In the genomic region with DNA sequence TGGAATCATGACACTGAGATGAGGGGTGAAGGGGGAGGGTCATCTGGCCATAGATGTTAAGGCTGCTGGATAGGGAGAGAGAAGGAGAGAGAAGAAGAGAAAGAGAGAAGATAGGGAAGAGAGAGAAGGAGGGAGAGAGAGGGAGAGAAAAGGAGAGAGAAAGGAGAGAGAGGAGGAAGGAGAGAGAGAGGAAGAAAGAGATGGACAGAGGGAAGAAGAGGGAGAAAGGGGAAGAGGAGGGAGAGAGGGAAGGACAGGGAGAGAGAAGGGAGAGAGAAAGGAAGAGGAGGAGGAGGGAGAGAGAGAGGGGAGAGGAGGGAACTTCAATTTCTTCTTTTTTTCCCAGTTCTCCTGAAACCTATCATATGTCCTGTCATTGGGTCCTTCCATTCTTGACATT, we compare ENCODE assay signal across 19 cellular contexts. TPM values are rescaled to one million over a fixed set of nuclear protein-coding genes. Genes with fewer than 3 reads are reported as not detected.
A peak's percentile ranks its signal among the peaks of the same experiment; 100 is the strongest.
DNase-seq lines count a peak whose midpoint lies in the region; ATAC-seq, FAIRE-seq and TF ChIP-seq lines count a peak whose summit lies in the region.
"Had no signal": no experiment of that assay in that cellular context is flagged by ENCODE, and none has a peak within 500 bp of the region (broad histone marks: within the 10 kb centered on the region; RNA-seq: fewer than 3 reads in every experiment).

No MANE protein-coding gene starts in this region.

- H3K4me3 ChIP-seq in HEK293 (ENCODE audit: low read depth, low read length): no peak overlapping the region
- no peak overlapping the region for H3K4me3 ChIP-seq in astrocyte (ENCODE audit: insufficient read depth, low read depth, low read length)
- no peak overlapping the region for H3K4me3 ChIP-seq in left lung

- POLR2A ChIA-PET in HEK293 (lab: Yijun Ruan, JAX): no interaction called here

- H3K36me3 ChIP-seq in HEK293 (ENCODE audit: control insufficient read depth in 2 of 2, insufficient read depth in 1 of 2, low read length in 2 of 2) (no peaks in the 10 kb centered on the region), astrocyte (ENCODE audit: insufficient read depth, low read length) (no peaks in the 10 kb centered on the region), left lung (no peaks in the 10 kb centered on the region)
- H3K36me3 ChIP-seq: BE2C had no signal

- H3K27me3 ChIP-seq in astrocyte (ENCODE audit: insufficient read depth, low read length): no peaks in the 10 kb centered on the region
- no peaks in the 10 kb centered on the region for H3K27me3 ChIP-seq in left lung
- H3K27me3 ChIP-seq: BE2C had no signal

- CTCF ChIA-PET in HEK293 (lab: Yijun Ruan, JAX): no interaction called here
- CTCF ChIA-PET in Calu3 (lab: Charles Lee): no interaction called here

- H3K27ac Mint-ChIP-seq in astrocyte (ENCODE audit: unreplicated experiment): no peak overlapping the region
- H3K27ac Mint-ChIP-seq in mesothelial cell of epicardium: peak overlapping the region; percentile 87
- no peak overlapping the region for H3K27ac Mint-ChIP-seq in Calu3 (ENCODE audit: unreplicated experiment)
- H3K27ac Mint-ChIP-seq: CD8-positive, alpha-beta memory T cell had no signal

- no peak overlapping the region for H3K9ac ChIP-seq in astrocyte (ENCODE audit: low read length)

- intact Hi-C loops in left lung (cut with DNase I) (no loop called here), Calu3 (cut with micrococcal nuclease; ENCODE audit: unreplicated experiment) (no loop called here)

- TF ChIP-seq CTCF in HEK293 (tag by site-specific recombination; IDR thresholded peaks at IDR 0.05) (no peak), astrocyte (IDR thresholded peaks at IDR 0.05; ENCODE audit: insufficient read depth, low read depth, low read length) (no peak), mesothelial cell of epicardium (IDR thresholded peaks at IDR 0.05; ENCODE audit: unreplicated experiment) (no peak), left lung (IDR thresholded peaks at IDR 0.05) (no peak), Calu3 (IDR thresholded peaks at IDR 0.05; ENCODE audit: unreplicated experiment) (no peak)

- H4K20me1 ChIP-seq in astrocyte (ENCODE audit: insufficient read depth, low read length): no peaks in the 10 kb centered on the region

- no peak overlapping the region for H3K4me3 Mint-ChIP-seq in astrocyte (ENCODE audit: unreplicated experiment)
- no peak overlapping the region for H3K4me3 Mint-ChIP-seq in mesothelial cell of epicardium
- H3K4me3 Mint-ChIP-seq in Calu3 (ENCODE audit: low read depth, unreplicated experiment): no peak overlapping the region
- H3K4me3 Mint-ChIP-seq: CD4-positive, CD25-positive, alpha-beta regulatory T cell; H9 had no signal

- H3K4me1 Mint-ChIP-seq in astrocyte (ENCODE audit: low read depth, unreplicated experiment): peaks cover 2% of the 10 kb centered on the region
- peaks cover 54% of the 10 kb centered on the region for H3K4me1 Mint-ChIP-seq in mesothelial cell of epicardium
- peaks cover 15% of the 10 kb centered on the region for H3K4me1 Mint-ChIP-seq in Calu3 (ENCODE audit: low read depth, unreplicated experiment)
- H3K4me1 Mint-ChIP-seq: CD4-positive, CD25-positive, alpha-beta regulatory T cell; CD8-positive, alpha-beta memory T cell had no signal

- no peak overlapping the region for H2AFZ ChIP-seq in astrocyte (ENCODE audit: low read depth, low read length)

- H3K27ac ChIP-seq in HEK293 (ENCODE audit: extremely low read depth, low read depth, low read length): no peak overlapping the region
- no peak overlapping the region for H3K27ac ChIP-seq in astrocyte (ENCODE audit: low read depth, low read length)
- H3K27ac ChIP-seq in left lung: no peak overlapping the region

- no TSS peak for BruUV-seq in Calu3 (replicated peaks; lab: Mats Ljungman, UMichigan)

- H3K79me2 ChIP-seq in astrocyte (ENCODE audit: insufficient read depth, low read length): no peaks in the 10 kb centered on the region

- peaks cover 20% of the 10 kb centered on the region for H3K27me3 Mint-ChIP-seq in astrocyte (ENCODE audit: low read depth, unreplicated experiment)
- H3K27me3 Mint-ChIP-seq in mesothelial cell of epicardium (ENCODE audit: low read depth): no peaks in the 10 kb centered on the region
- H3K27me3 Mint-ChIP-seq in Calu3 (ENCODE audit: unreplicated experiment): peaks cover 17% of the 10 kb centered on the region

- peaks cover 7% of the 10 kb centered on the region; the same call in 1 of the 2 replicates for H3K4me1 ChIP-seq in HEK293 (ENCODE audit: control insufficient read depth, insufficient read depth, low read length)
- H3K4me1 ChIP-seq in astrocyte (ENCODE audit: insufficient read depth, low read length): peaks cover 19% of the 10 kb centered on the region
- H3K4me1 ChIP-seq in left lung: no peaks in the 10 kb centered on the region
- H3K4me1 ChIP-seq: BE2C had no signal

- no peak for ATAC-seq in GM21447 (IDR thresholded peaks at IDR 0.05; ENCODE audit: unreplicated experiment)
- ATAC-seq in left lung: no peak

- no peak for FAIRE-seq in astrocyte (lab: Jason Lieb, UNC)
- FAIRE-seq: A204.1, H1 had no signal

- peak overlapping the region; percentile 11 for H3K4me2 ChIP-seq in astrocyte (ENCODE audit: low read length)

- H3K9me3 Mint-ChIP-seq in astrocyte (ENCODE audit: unreplicated experiment): no peaks in the 10 kb centered on the region
- no peaks in the 10 kb centered on the region for H3K9me3 Mint-ChIP-seq in mesothelial cell of epicardium
- no peaks in the 10 kb centered on the region for H3K9me3 Mint-ChIP-seq in Calu3 (ENCODE audit: low read depth, unreplicated experiment)
- H3K9me3 Mint-ChIP-seq: CD8-positive, alpha-beta memory T cell; H9 had no signal

- H3K9me3 ChIP-seq in HEK293 (ENCODE audit: control insufficient read depth, insufficient read depth, low read depth, low read length): no peaks in the 10 kb centered on the region
- no peaks in the 10 kb centered on the region for H3K9me3 ChIP-seq in astrocyte (ENCODE audit: insufficient read depth, low read depth, low read length)
- no peaks in the 10 kb centered on the region for H3K9me3 ChIP-seq in left lung
- H3K9me3 ChIP-seq: BE2C had no signal

- DNase-seq in astrocyte (ENCODE audit: low read depth) (no peak), mesothelial cell of epicardium (ENCODE audit: low spot score in 2 of 2, unreplicated experiment in 2 of 2) (no peak), left lung (no peak), Calu3 (no peak)
- DNase-seq: ACHN; BE2C; C1 segment of cervical spinal cord; CD4-positive, CD25-positive, alpha-beta regulatory T cell; CD8-positive, alpha-beta memory T cell; COR-L47; DMS153; DMS79; GDM1; H9 had no signal

- H3K36me3 Mint-ChIP-seq in astrocyte (ENCODE audit: low read depth, unreplicated experiment): no peaks in the 10 kb centered on the region
- no peaks in the 10 kb centered on the region for H3K36me3 Mint-ChIP-seq in mesothelial cell of epicardium
- H3K36me3 Mint-ChIP-seq in Calu3 (ENCODE audit: insufficient read depth, unreplicated experiment): no peaks in the 10 kb centered on the region
- H3K36me3 Mint-ChIP-seq: CD4-positive, CD25-positive, alpha-beta regulatory T cell; CD8-positive, alpha-beta memory T cell had no signal

TF ChIP-seq in HEK293, 187 proteins besides CTCF, POLR2A, EP300 and RAD21:
- peak; percentile 63 for TF ChIP-seq ZNF596 (tag by site-specific recombination; IDR thresholded peaks at IDR 0.05)
- peak; percentile 96 for TF ChIP-seq ZNF169 (tag by site-specific recombination; IDR thresholded peaks at IDR 0.05)
- TF ChIP-seq PRDM1 (tag by site-specific recombination; IDR thresholded peaks at IDR 0.05): peak; percentile 72
- TF ChIP-seq ZNF214 (tag by site-specific recombination; IDR thresholded peaks at IDR 0.05; ENCODE audit: borderline replicate concordance): no peak
- TF ChIP-seq, protein P1, sequence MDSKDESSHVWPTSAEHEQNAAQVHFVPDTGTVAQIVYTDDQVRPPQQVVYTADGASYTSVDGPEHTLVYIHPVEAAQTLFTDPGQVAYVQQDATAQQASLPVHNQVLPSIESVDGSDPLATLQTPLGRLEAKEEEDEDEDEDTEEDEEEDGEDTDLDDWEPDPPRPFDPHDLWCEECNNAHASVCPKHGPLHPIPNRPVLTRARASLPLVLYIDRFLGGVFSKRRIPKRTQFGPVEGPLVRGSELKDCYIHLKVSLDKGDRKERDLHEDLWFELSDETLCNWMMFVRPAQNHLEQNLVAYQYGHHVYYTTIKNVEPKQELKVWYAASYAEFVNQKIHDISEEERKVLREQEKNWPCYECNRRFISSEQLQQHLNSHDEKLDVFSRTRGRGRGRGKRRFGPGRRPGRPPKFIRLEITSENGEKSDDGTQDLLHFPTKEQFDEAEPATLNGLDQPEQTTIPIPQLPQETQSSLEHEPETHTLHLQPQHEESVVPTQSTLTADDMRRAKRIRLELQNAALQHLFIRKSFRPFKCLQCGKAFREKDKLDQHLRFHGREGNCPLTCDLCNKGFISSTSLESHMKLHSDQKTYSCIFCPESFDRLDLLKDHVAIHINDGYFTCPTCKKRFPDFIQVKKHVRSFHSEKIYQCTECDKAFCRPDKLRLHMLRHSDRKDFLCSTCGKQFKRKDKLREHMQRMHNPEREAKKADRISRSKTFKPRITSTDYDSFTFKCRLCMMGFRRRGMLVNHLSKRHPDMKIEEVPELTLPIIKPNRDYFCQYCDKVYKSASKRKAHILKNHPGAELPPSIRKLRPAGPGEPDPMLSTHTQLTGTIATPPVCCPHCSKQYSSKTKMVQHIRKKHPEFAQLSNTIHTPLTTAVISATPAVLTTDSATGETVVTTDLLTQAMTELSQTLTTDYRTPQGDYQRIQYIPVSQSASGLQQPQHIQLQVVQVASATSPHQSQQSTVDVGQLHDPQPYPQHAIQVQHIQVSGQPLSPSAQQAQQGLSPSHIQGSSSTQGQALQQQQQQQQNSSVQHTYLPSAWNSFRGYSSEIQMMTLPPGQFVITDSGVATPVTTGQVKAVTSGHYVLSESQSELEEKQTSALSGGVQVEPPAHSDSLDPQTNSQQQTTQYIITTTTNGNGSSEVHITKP (tag by site-specific recombination; IDR thresholded peaks at IDR 0.05): 0 out of 2 replicates have a peak, but pooled peaks have one; percentile 10
- no peak for TF ChIP-seq IKZF3 (tag by site-specific recombination; IDR thresholded peaks at IDR 0.05)
- peak; percentile 68 for TF ChIP-seq ZNF366 (tag by site-specific recombination; conservative IDR thresholded peaks at IDR 0.05)

RNA-seq across cellular contexts. Expression of a gene that starts 15.1 kb away (rescaled TPM):
- total RNA-seq in astrocyte (19.2 and 27.8 TPM in 2 replicates), mesothelial cell of epicardium (683 to 700 TPM (median 691 TPM) in 3 replicates), left lung (10 to 100 TPM; 14.1 to 27.6 TPM), Calu3 (2022) (7.9 and 13.0 TPM in 2 replicates)
- total RNA-seq: CD4-positive, CD25-positive, alpha-beta regulatory T cell; CD8-positive, alpha-beta memory T cell; HT-29 had no signal

Comparison
In these comparisons a context has a peak if more than half of its experiments do, and no peak if none do; other contexts are left out.
1. RNA of a gene that starts 15.1 kb away (total RNA-seq): 683 to 700 TPM in mesothelial cell of epicardium; 19.2 to 27.8 TPM in astrocyte, 14.1 to 27.6 TPM in left lung and 7.9 to 13.0 TPM in Calu3; every median in the first group is over 10 times any median in the second.